ENCODE assay signal across 21 cellular contexts in genomic region chr11:130433357-130433756, GRCh38. TPM values are rescaled to one million over a fixed set of nuclear protein-coding genes. Genes with fewer than 3 reads are reported as not detected.
"Had no signal": no experiment of that assay in that cellular context is flagged by ENCODE, and none has a peak within 500 bp of the region (broad histone marks: within the 10 kb centered on the region; RNA-seq: fewer than 3 reads in every experiment).

No MANE protein-coding gene starts in this region.

- H3K9ac ChIP-seq: KMS-11 had no signal

- FAIRE-seq: RCC 7860 had no signal

- H3K9me3 ChIP-seq: SJSA1 had no signal

- H3K27ac ChIP-seq: KMS-11, SJSA1, SK-N-MC had no signal

- H3K4me2 ChIP-seq: KMS-11 had no signal

- H3K4me3 ChIP-seq: SJSA1, SK-N-MC had no signal

- DNase-seq: Kasumi-1, NCI-H1092 treated with DMSO at 0.1 percent for 48 hours, NCI-H1436, NCI-H187, NCI-H2029, NCI-H2081 treated with DMSO at 0.1 percent for 48 hours, NCI-H2171, NCI-H226, NCI-H446, NCI-H510A, NCI-H524 treated with DMSO at 0.1 percent for 48 hours, NCI-H69, NCI-H774, RPMI8226, SIG-M5 had no signal

- H3K36me3 ChIP-seq: SJSA1 had no signal

RNA-seq across cellular contexts. Expression of gene ADAMTS8, which starts 4.9 kb away (rescaled TPM):
- total RNA-seq: HT1080, MCF 10A had no signal
